In the genomic region with DNA sequence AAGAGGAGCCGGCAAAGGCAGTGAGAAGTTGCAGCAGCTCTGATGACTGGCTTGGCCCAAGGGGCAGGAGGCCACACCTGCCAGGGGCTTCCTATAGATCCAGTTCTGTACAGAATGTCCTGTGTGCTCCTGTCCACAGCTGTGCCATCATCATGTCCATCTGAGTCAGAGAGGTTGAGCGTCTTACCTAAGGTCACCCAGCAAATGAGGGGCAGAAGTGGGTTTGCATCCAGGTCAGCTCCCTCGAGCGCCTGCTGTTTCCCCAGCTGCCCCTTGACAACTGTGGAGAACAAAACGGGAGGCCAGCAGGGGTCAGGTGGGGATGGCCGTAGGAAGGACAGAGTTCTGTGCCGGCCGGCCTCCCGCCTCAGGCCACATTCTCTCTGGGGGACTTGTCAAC, we compare ENCODE assay signal across 26 cellular contexts. TPM values are rescaled to one million over a fixed set of nuclear protein-coding genes. Genes with fewer than 3 reads are reported as not detected.
DNase-seq lines count a peak whose midpoint lies in the region; ATAC-seq, FAIRE-seq and TF ChIP-seq lines count a peak whose summit lies in the region.
"Had no signal": no experiment of that assay in that cellular context is flagged by ENCODE, and none has a peak within 500 bp of the region (broad histone marks: within the 10 kb centered on the region; RNA-seq: fewer than 3 reads in every experiment).

No MANE protein-coding gene starts in this region.

- WGBS in K562 (ENCODE audit: insufficient coverage, low coverage, missing lambda C conversion rate) = 5% methylated on average over 9 of the region's 9 CpGs
- WGBS in neuronal stem cell (ENCODE audit: extremely low coverage in 2 of 2, insufficient read length in 2 of 2, insufficient replicate concordance in 1 of 2), 2 donors = no CpG with 5 or more reads among the region's 9 CpGs

- FAIRE-seq in K562 (lab: Jason Lieb, UNC) = no peak
- FAIRE-seq: A549, D721Med, GM12878, GM12892, GM18507 had no signal

- peak overlapping the region; percentile 14 for H3K18ac ChIP-seq in neuronal stem cell (ENCODE audit: low read length)

- no TSS peak for BruUV-seq in K562 (replicated peaks; lab: Mats Ljungman, UMichigan)

- H3K27me3 ChIP-seq in K562 (ENCODE audit: control insufficient read depth in 2 of 2, insufficient read depth in 2 of 2, low read length in 2 of 2) (peaks cover 28 to 69% of the 10 kb centered on the region in 2 experiments; a peak in 4 of 5 replicates), neuronal stem cell (ENCODE audit: control insufficient read depth in 3 of 3, insufficient read depth in 3 of 3, low read depth in 1 of 3, low read length in 3 of 3) (peaks cover 0 to 18% (median 0%) of the 10 kb centered on the region in 3 experiments)
- H3K27me3 ChIP-seq: BLaER1 treated with 17β-estradiol and CSF1 and Interleukin-3, amounts not matched to agents 10 nM and 100 nM had no signal

- no peak overlapping the region for H3K4ac ChIP-seq in neuronal stem cell (ENCODE audit: low read length)

- peak overlapping the region; percentile 74 for H4K8ac ChIP-seq in neuronal stem cell (ENCODE audit: low read depth, low read length)

- H3K9me3 ChIP-seq in K562 (replicated peaks; ENCODE audit: control insufficient read depth, insufficient read depth, low read depth, low read length) (no peaks in the 10 kb centered on the region), neuronal stem cell (replicated peaks in 1 of 2; ENCODE audit: control insufficient read depth in 2 of 2, insufficient read depth in 1 of 2, low read depth in 1 of 2, low read length in 2 of 2) (peaks cover 0 to 3% of the 10 kb centered on the region in 2 donors)
- H3K9me3 ChIP-seq: A549, Caco-2 had no signal

- H3K4me3 ChIP-seq in K562 (no peak overlapping the region), neuronal stem cell (ENCODE audit: low read length in 2 of 2) (no peak overlapping the region)
- H3K4me3 ChIP-seq: A549; BLaER1 treated with 17β-estradiol and CSF1 and Interleukin-3, amounts not matched to agents 10 nM and 100 nM; GM12878 had no signal

- peaks cover 0 to 3% of the 10 kb centered on the region in 2 experiments; a peak in 2 of 5 replicates for H3K4me1 ChIP-seq in K562 (replicated peaks in 1 of 2; ENCODE audit: control insufficient read depth in 2 of 2, insufficient read depth in 2 of 2, low read length in 2 of 2)
- peaks cover 0 to 6% of the 10 kb centered on the region in 2 donors for H3K4me1 ChIP-seq in neuronal stem cell (ENCODE audit: control insufficient read depth in 2 of 2, insufficient read depth in 1 of 2, low read depth in 1 of 2, low read length in 2 of 2)
- H3K4me1 ChIP-seq: BLaER1 treated with 17β-estradiol and CSF1 and Interleukin-3, amounts not matched to agents 10 nM and 100 nM had no signal

- TF ChIP-seq POLR2A in K562 (conservative IDR thresholded peaks at IDR 0.05) = no peak

- H3K4me2 ChIP-seq in K562 (ENCODE audit: insufficient read depth, low read length) (no peak overlapping the region), neuronal stem cell (ENCODE audit: insufficient read depth, low read length, poor library complexity, severe bottlenecking) (no peak overlapping the region)
- H3K4me2 ChIP-seq: A549; BLaER1 treated with 17β-estradiol and CSF1 and Interleukin-3, amounts not matched to agents 10 nM and 100 nM had no signal

- no peak overlapping the region for H3K27ac ChIP-seq in K562 (ENCODE audit: extremely low read depth, low read depth, low read length)
- no peak overlapping the region for H3K27ac ChIP-seq in neuronal stem cell (replicated peaks; ENCODE audit: low read length)
- H3K27ac ChIP-seq: 22Rv1; A549; BLaER1 treated with 17β-estradiol and CSF1 and Interleukin-3, amounts not matched to agents 10 nM and 100 nM; C4-2B had no signal

- no peak overlapping the region for H3K23ac ChIP-seq in neuronal stem cell (ENCODE audit: low read depth, low read length, poor library complexity)

- peak overlapping the region; percentile 30 for H2BK15ac ChIP-seq in neuronal stem cell (ENCODE audit: low read length)

- H2AK5ac ChIP-seq in neuronal stem cell (ENCODE audit: low read depth, low read length) = no peak overlapping the region

- CTCF ChIA-PET in K562 (lab: Yijun Ruan, JAX; ENCODE audit: low intra/inter-chr PET ratio) = no interaction called here

- in situ Hi-C loops in K562 (cut with MboI) = no loop called here

- no peak overlapping the region for H3K14ac ChIP-seq in neuronal stem cell (ENCODE audit: low read length)

- no peaks in the 10 kb centered on the region for H3K79me2 ChIP-seq in K562 (ENCODE audit: control insufficient read depth, insufficient read depth, low read length)

- H4K91ac ChIP-seq in neuronal stem cell (ENCODE audit: low read depth, low read length, poor library complexity) = no peak overlapping the region

- no peak overlapping the region for H2BK12ac ChIP-seq in neuronal stem cell (ENCODE audit: low read length)

- H2AFZ ChIP-seq in K562 (ENCODE audit: low read depth, low read length) = no peak overlapping the region
- no peak overlapping the region for H2AFZ ChIP-seq in neuronal stem cell (ENCODE audit: low read length)

- peaks cover 2% of the 10 kb centered on the region for H3K79me1 ChIP-seq in neuronal stem cell (ENCODE audit: low read depth, low read length)

- POLR2A ChIA-PET in K562 (lab: Yijun Ruan, JAX) = interaction anchor here (0.6 to 1.2 kb wide), 2 partner anchors 21 to 627 kb away, joined by 3 to 4 read pairs; no protein-coding TSS in a partner anchor

- 0 out of 2 replicates have a peak, but pooled peaks cover 3% of the 10 kb centered on the region for H4K20me1 ChIP-seq in K562 (replicated peaks; ENCODE audit: control insufficient read depth, insufficient read depth, low read length)

- H3K9ac ChIP-seq in K562 (ENCODE audit: insufficient read depth in 1 of 2, low read depth in 2 of 2, low read length in 2 of 2) = no peak overlapping the region
- H3K9ac ChIP-seq in neuronal stem cell (ENCODE audit: low read depth, low read length, poor library complexity) = no peak overlapping the region
- H3K9ac ChIP-seq: BLaER1 treated with 17β-estradiol and CSF1 and Interleukin-3, amounts not matched to agents 10 nM and 100 nM had no signal

- intact Hi-C loops in K562 (cut with micrococcal nuclease) = no loop called here

- no peak overlapping the region for H2BK120ac ChIP-seq in neuronal stem cell (ENCODE audit: low read depth, low read length)

- no peak for TF ChIP-seq EP300 in K562 (IDR thresholded peaks at IDR 0.05; ENCODE audit: low read length)

- TF ChIP-seq RAD21 in K562 (CRISPR knock-in tag; conservative IDR thresholded peaks at IDR 0.05 in 1 of 2, IDR thresholded peaks at IDR 0.05 in 1 of 2) = no peak

- ATAC-seq in K562 (no peak), HG03565 (IDR thresholded peaks at IDR 0.05; ENCODE audit: unreplicated experiment) (no peak)
- ATAC-seq: A549; CD8-positive, alpha-beta T cell; GM12878 had no signal

- no peak for TF ChIP-seq CTCF in K562 (IDR thresholded peaks at IDR 0.05 in 2 of 3, conservative IDR thresholded peaks at IDR 0.05 in 1 of 3; ENCODE audit: insufficient read depth in 2 of 3, low read depth in 1 of 3, low read length in 3 of 3)

- no peaks in the 10 kb centered on the region for H3K9me1 ChIP-seq in K562 (ENCODE audit: control insufficient read depth, insufficient read depth, low read length)

- DNase-seq in NCI-H146 (lab: John Stamatoyannopoulos, UW) (peak; percentile 13), NCI-H146 treated with DMSO at 0.1 percent for 48 hours (lab: John Stamatoyannopoulos, UW; ENCODE audit: unreplicated experiment) (no peak), K562 (ENCODE audit: extremely low read depth in 1 of 4, low spot score in 3 of 4) (no peak), neuronal stem cell (ENCODE audit: low spot score) (no peak), DMS 273 (lab: John Stamatoyannopoulos, UW; ENCODE audit: unreplicated experiment) (no peak)
- DNase-seq: AML-193; Calu3; CD4-positive, alpha-beta T cell; CD8-positive, alpha-beta T cell; DMS 273 treated with DMSO at 0.1 percent for 48 hours; DMS153; DMS53; DMS79; DND-41; EL; GDM1 had no signal

- H2BK5ac ChIP-seq in neuronal stem cell (ENCODE audit: low read length) = no peak overlapping the region

- H3K36me3 ChIP-seq in K562 (ENCODE audit: control insufficient read depth, insufficient read depth, low read length) = no peaks in the 10 kb centered on the region
- H3K36me3 ChIP-seq in neuronal stem cell (replicated peaks in 1 of 2; ENCODE audit: control insufficient read depth in 2 of 2, insufficient read depth in 2 of 2, low read length in 2 of 2) = no peaks in the 10 kb centered on the region
- H3K36me3 ChIP-seq: BLaER1 treated with 17β-estradiol and CSF1 and Interleukin-3, amounts not matched to agents 10 nM and 100 nM had no signal

TF ChIP-seq in K562, 482 proteins besides CTCF, POLR2A, EP300 and RAD21:
- no peak for TF ChIP-seq PHB2 (IDR thresholded peaks at IDR 0.05; ENCODE audit: low read depth)
- TF ChIP-seq ZFP36 (IDR thresholded peaks at IDR 0.05; ENCODE audit: low read depth, low read length, partially characterized antibody) = peak; percentile 34

RNA-seq across cellular contexts. Expression of a gene that starts 47.6 kb away (rescaled TPM):
- 20.3 and 54.2 TPM in 2 replicates for total RNA-seq in K562 (2011; cell fraction: chromatin; rRNA removed; ENCODE audit: low replicate concordance)
- 27.4 and 30.0 TPM in 2 replicates for total RNA-seq in K562 (2011; cell fraction: nucleolus; rRNA removed)
- 33.4 and 54.4 TPM in 2 replicates for total RNA-seq in K562 (2011; cell fraction: nucleoplasm; rRNA removed)
- total RNA-seq in K562 (2014; rRNA removed) (4.5 and 9.9 TPM in 2 replicates), K562 (2014; rRNA removed; fragmentation: Illumina TruSeq; extraction: Trizol) (2.3 and 3.2 TPM in 2 replicates), K562 (2015; rRNA removed; fragmentation: Illumina TruSeq; extraction: Trizol) (4.5 and 6.8 TPM in 2 replicates), K562 (2021) (26.1 and 34.1 TPM in 2 replicates)
- polyA plus RNA-seq in K562 (2011; rRNA removed) (3.1 and 6.5 TPM in 2 replicates), K562 (2014; fragmentation: Illumina TruSeq; extraction: Trizol) (22.3 and 30.8 TPM in 2 replicates), K562 (2014; fragmentation: Nextera tagmentation; extraction: Ambion mirVana) (under 1 TPM; 0.31 to 0.74 TPM), K562 (2014; rRNA removed) (9.5 and 11.9 TPM in 2 replicates)
- polyA plus RNA-seq in K562 (2011; cell fraction: cytosol; rRNA removed) = 9.9 and 17.6 TPM in 2 replicates
- polyA plus RNA-seq in K562 (2011; cell fraction: nucleus; rRNA removed) = 20.7 and 29.9 TPM in 2 replicates
- 16.7 and 28.3 TPM in 2 replicates for polyA plus RNA-seq in K562 (2012)
- polyA minus RNA-seq in K562 (2011; rRNA and poly(A)+ RNA removed) = 4.4 and 5.6 TPM in 2 replicates
- 24.3 and 33.7 TPM in 2 replicates for polyA minus RNA-seq in K562 (2011; cell fraction: cytosol; rRNA and poly(A)+ RNA removed)
- 7.7 and 10.9 TPM in 2 replicates for polyA minus RNA-seq in K562 (2011; cell fraction: nucleus; rRNA and poly(A)+ RNA removed)
- 98.6 TPM for polyA plus RNA-seq in neuronal stem cell (2013, experiment 1 of 2)
- polyA plus RNA-seq in neuronal stem cell (2013, experiment 2 of 2) = 99.8 TPM
